Comparison of ENCODE assay signal across 16 cellular contexts in genomic region chr17:33838281-33838680, GRCh38.
DNase-seq lines count a peak whose midpoint lies in the region; ATAC-seq, FAIRE-seq and TF ChIP-seq lines count a peak whose summit lies in the region.
"Had no signal": no experiment of that assay in that cellular context is flagged by ENCODE, and none has a peak within 500 bp of the region (broad histone marks: within the 10 kb centered on the region; RNA-seq: fewer than 3 reads in every experiment).

No MANE protein-coding gene starts in this region.

- H3K9ac ChIP-seq in HepG2 (ENCODE audit: insufficient read depth, low read depth, low read length) = no peak overlapping the region

- no peak overlapping the region for H3K4me2 ChIP-seq in HepG2 (ENCODE audit: low read depth, low read length)
- H3K4me2 ChIP-seq: GM23338 had no signal

- FAIRE-seq in HepG2 (lab: Jason Lieb, UNC) (no peak), bronchial epithelial cell (lab: Jason Lieb, UNC) (no peak)
- FAIRE-seq: G401.6, GM12891 had no signal

- TF ChIP-seq POLR2A in HepG2 (IDR thresholded peaks at IDR 0.05; ENCODE audit: insufficient read depth in 1 of 2, low read depth in 2 of 2, low read length in 2 of 2) (no peak), right lobe of liver (IDR thresholded peaks at IDR 0.05) (no peak), erythroblast (IDR thresholded peaks at IDR 0.05; ENCODE audit: low read length) (no peak)

- H3K9me3 ChIP-seq in HepG2 (ENCODE audit: low read length) (no peaks in the 10 kb centered on the region), right lobe of liver (no peaks in the 10 kb centered on the region)

- TF ChIP-seq RAD21 in HepG2 (CRISPR knock-in tag; IDR thresholded peaks at IDR 0.05) = no peak

- no peak overlapping the region for H2AFZ ChIP-seq in HepG2 (ENCODE audit: low read length)
- H2AFZ ChIP-seq: GM23338 had no signal

- TF ChIP-seq CTCF in HepG2 (CRISPR knock-in tag; IDR thresholded peaks at IDR 0.05) (no peak), right lobe of liver (IDR thresholded peaks at IDR 0.05) (no peak), bronchial epithelial cell (IDR thresholded peaks at IDR 0.05; ENCODE audit: insufficient read depth, low read length, severe bottlenecking) (no peak)

- no peaks in the 10 kb centered on the region; a peak in 1 of 5 replicates for H3K27me3 ChIP-seq in HepG2 (ENCODE audit: control insufficient read depth in 1 of 2, insufficient read depth in 2 of 2, low read length in 2 of 2)
- no peaks in the 10 kb centered on the region for H3K27me3 ChIP-seq in right lobe of liver
- H3K27me3 ChIP-seq in bronchial epithelial cell (ENCODE audit: control insufficient read depth, insufficient read depth, low read length) = no peaks in the 10 kb centered on the region

- CTCF ChIA-PET in HepG2 (lab: Yijun Ruan, JAX; ENCODE audit: low intra/inter-chr PET ratio, low total read pairs) = no interaction called here

- H3K36me3 ChIP-seq in HepG2 (replicated peaks in 1 of 2; ENCODE audit: control insufficient read depth in 1 of 2, insufficient read depth in 2 of 2, low read length in 2 of 2) (no peaks in the 10 kb centered on the region), right lobe of liver (no peaks in the 10 kb centered on the region), bronchial epithelial cell (ENCODE audit: control insufficient read depth, insufficient read depth, low read length) (no peaks in the 10 kb centered on the region)

- ATAC-seq in HepG2 (no peak), right lobe of liver (no peak), HG03095 (IDR thresholded peaks at IDR 0.05; ENCODE audit: unreplicated experiment) (no peak)
- ATAC-seq: GM23338 had no signal

- H3K4me3 ChIP-seq in HepG2 (replicated peaks in 1 of 3; ENCODE audit: insufficient read depth in 1 of 3, low read depth in 2 of 3, low read length in 3 of 3) = no peak overlapping the region
- no peak overlapping the region for H3K4me3 ChIP-seq in right lobe of liver
- H3K4me3 ChIP-seq in bronchial epithelial cell (ENCODE audit: low read depth, low read length) = no peak overlapping the region
- H3K4me3 ChIP-seq: GM23338 had no signal

- H3K4me1 ChIP-seq in HepG2 (ENCODE audit: insufficient read depth, low read length) (no peaks in the 10 kb centered on the region), right lobe of liver (no peaks in the 10 kb centered on the region)

- intact Hi-C loops in HepG2 (cut with micrococcal nuclease; ENCODE audit: unreplicated experiment) (no loop called here), right lobe of liver (cut with DNase I) (no loop called here)

- no TSS peak for BruUV-seq in HepG2 (replicated peaks; lab: Mats Ljungman, UMichigan)

- WGBS in HepG2 (ENCODE audit: low lambda C conversion rate) = 8% methylated on average over 2 of the region's 2 CpGs
- 23% methylated on average over 2 of the region's 2 CpGs for WGBS in right lobe of liver (ENCODE audit: insufficient coverage, low coverage, low lambda C conversion rate, missing lambda C conversion rate)

- POLR2A ChIA-PET in HepG2 (lab: Yijun Ruan, JAX) = no interaction called here

- no peak for DNase-seq in HepG2 (ENCODE audit: low spot score)
- DNase-seq in right lobe of liver = no peak
- peak; percentile 16 for DNase-seq in bronchial epithelial cell (ENCODE audit: low read depth)
- DNase-seq in kidney glomerular epithelial cell (lab: John Stamatoyannopoulos, UW) = peak; percentile 49
- DNase-seq in AG08395 (ENCODE audit: low spot score) = no peak
- no peak for DNase-seq in islet precursor cell
- no peak for DNase-seq in erythroblast (lab: John Stamatoyannopoulos, UW)
- DNase-seq: C1 segment of cervical spinal cord; CD4-positive, alpha-beta T cell; DMS79; H7 had no signal

- in situ Hi-C loops in HepG2 (cut with HindIII; ENCODE audit: extremely low pct_ligation_motif_present, low pct_unique_long_range_greater_than_20kb) = no loop called here

- no peaks in the 10 kb centered on the region for H4K20me1 ChIP-seq in HepG2 (ENCODE audit: insufficient read depth, low read length)

- H3K79me2 ChIP-seq in HepG2 (ENCODE audit: insufficient read depth, low read length) = no peaks in the 10 kb centered on the region

- no peak overlapping the region for H3K27ac ChIP-seq in HepG2 (ENCODE audit: extremely low read length, insufficient read depth, low read length)
- H3K27ac ChIP-seq in right lobe of liver = no peak overlapping the region
- H3K27ac ChIP-seq: 22Rv1 had no signal

- TF ChIP-seq EP300 in HepG2 (IDR thresholded peaks at IDR 0.05; ENCODE audit: low read depth in 2 of 2, low read length in 2 of 2) (no peak), HepG2 (CRISPR knock-in tag; IDR thresholded peaks at IDR 0.05; ENCODE audit: borderline replicate concordance) (no peak)

TF ChIP-seq in HepG2, 621 proteins besides CTCF, POLR2A, EP300 and RAD21:
- TF ChIP-seq POLR2AphosphoS2 (IDR thresholded peaks at IDR 0.05; ENCODE audit: low read depth, low read length) (no peak), IRF1 (CRISPR knock-in tag; IDR thresholded peaks at IDR 0.05; ENCODE audit: low read depth) (no peak), CREBL2 (CRISPR knock-in tag; IDR thresholded peaks at IDR 0.05; ENCODE audit: borderline replicate concordance) (no peak), ATF7 (IDR thresholded peaks at IDR 0.05) (0 out of 2 replicates have a peak, but pooled peaks have one; percentile 35), ATF7 (CRISPR knock-in tag; IDR thresholded peaks at IDR 0.05) (no peak)
TF ChIP-seq in HepG2: peak in this region for 1.

Comparison
In these comparisons a context has a peak if more than half of its experiments do, and no peak if none do; other contexts are left out.
1. DNase-seq: peak in bronchial epithelial cell (single experiment) and kidney glomerular epithelial cell (single experiment); none in HepG2 (single experiment), right lobe of liver (0 of 3), AG08395 (single experiment), islet precursor cell (single experiment) and erythroblast (0 of 2).